In genomic region chr17:82118815-82119380, GRCh38 we compare ENCODE assay signal across 13 cellular contexts. TPM values are rescaled to one million over a fixed set of nuclear protein-coding genes. Genes with fewer than 3 reads are reported as not detected.
DNase-seq lines count a peak whose midpoint lies in the region; ATAC-seq and TF ChIP-seq lines count a peak whose summit lies in the region.
"Had no signal": no experiment of that assay in that cellular context is flagged by ENCODE, and none has a peak within 500 bp of the region (broad histone marks: within the 10 kb centered on the region; RNA-seq: fewer than 3 reads in every experiment).

No MANE protein-coding gene starts in this region.

- H3K36me3 ChIP-seq in HUES48 (ENCODE audit: control insufficient read depth, insufficient read depth, low read length) (no peaks in the 10 kb centered on the region), left lung (peaks cover 0 to 11% of the 10 kb centered on the region in 2 donors)

- no peaks in the 10 kb centered on the region for H3K27me3 ChIP-seq in HUES48 (ENCODE audit: control insufficient read depth, insufficient read depth, low read length)
- no peaks in the 10 kb centered on the region for H3K27me3 ChIP-seq in left lung

- intact Hi-C loops in left lung (cut with DNase I) = no loop called here

- TF ChIP-seq CTCF in left lung (IDR thresholded peaks at IDR 0.05) = no peak

- H3K4me1 ChIP-seq in HUES48 (ENCODE audit: control insufficient read depth, insufficient read depth, low read length) = no peaks in the 10 kb centered on the region
- peaks cover 0 to 9% of the 10 kb centered on the region in 2 donors for H3K4me1 ChIP-seq in left lung

- peak; percentile 88 for DNase-seq in astrocyte of the hippocampus (ENCODE audit: low read depth, low spot score)
- DNase-seq in left lung = no peak
- DNase-seq in pons (ENCODE audit: low spot score) = peak; percentile 60
- DNase-seq in cerebellar nuclear complex (lab: John Stamatoyannopoulos, UW) = no peak
- DNase-seq in NCI-H82 (lab: John Stamatoyannopoulos, UW) = no peak
- DNase-seq: activated CD4-positive, alpha-beta memory T cell treated with anti-CD3 and anti-CD28 coated beads, Interleukin-2, amount 10 ng/mL, durations not matched to agents 7 days and 5 days; DMS79 treated with DMSO at 0.1 percent for 48 hours; H9; NCI-H2227 treated with DMSO at 0.1 percent for 48 hours had no signal

- H3K9ac ChIP-seq in HUES48 (ENCODE audit: low read depth, low read length) = no peak overlapping the region

- ATAC-seq in left lung (peak; percentile 81), HG03565 (IDR thresholded peaks at IDR 0.05; ENCODE audit: unreplicated experiment) (no peak), HG03460 (IDR thresholded peaks at IDR 0.05; ENCODE audit: unreplicated experiment) (no peak)

- H3K9me3 ChIP-seq in HUES48 (ENCODE audit: control insufficient read depth, insufficient read depth, low read length) (no peaks in the 10 kb centered on the region), left lung (no peaks in the 10 kb centered on the region)

- H3K4me3 ChIP-seq in HUES48 (ENCODE audit: low read depth, low read length) = no peak overlapping the region
- H3K4me3 ChIP-seq in left lung = no peak overlapping the region
- H3K4me3 ChIP-seq: lung had no signal

- H3K27ac ChIP-seq in HUES48 (ENCODE audit: low read depth, low read length) = peak overlapping the region; percentile 61
- H3K27ac ChIP-seq in left lung = peak overlapping the region; percentile 40 to 67

RNA-seq across cellular contexts. Expression of gene FASN, which starts 20.9 kb away (rescaled TPM):
- total RNA-seq in left lung = 100 to 1,000 TPM; 288 to 550 TPM

RNA-seq across cellular contexts. Expression of gene DUS1L, which starts 53.3 kb away (rescaled TPM):
- 100 to 1,000 TPM; 102 to 103 TPM for total RNA-seq in left lung

Comparison
In these comparisons a context has a peak if more than half of its experiments do, and no peak if none do; other contexts are left out.
1. DNase-seq: peak in astrocyte of the hippocampus (single experiment) and pons (single experiment); none in left lung (0 of 2), cerebellar nuclear complex (0 of 2) and NCI-H82 (single experiment).